Comparison of ENCODE assay signal across 1 cellular context in genomic region chr14:104753528-104754212, GRCh38.
TF ChIP-seq lines count a peak whose summit lies in the region.

No MANE protein-coding gene starts in this region.

TF ChIP-seq in K562, 482 proteins besides CTCF, POLR2A, EP300 and RAD21:
- TF ChIP-seq RBFOX2 (IDR thresholded peaks at IDR 0.05; ENCODE audit: low read depth, low read length) (peak; percentile 22; the same call in 1 of the 2 replicates), KAT7 (CRISPR knock-in tag; IDR thresholded peaks at IDR 0.05; ENCODE audit: borderline replicate concordance) (0 out of 2 replicates have a peak, but pooled peaks have one; percentile 42), HEY1 (CRISPR knock-in tag; IDR thresholded peaks at IDR 0.05; ENCODE audit: borderline replicate concordance) (no peak), PCBP1 (IDR thresholded peaks at IDR 0.05; ENCODE audit: low read depth, low read length, poor library complexity, severe bottlenecking) (no peak), HES1 (IDR thresholded peaks at IDR 0.05; ENCODE audit: low read depth) (no peak)
TF ChIP-seq in K562: peak in this region for 2.
